ENCODE assay signal across 9 cellular contexts in the genomic region with DNA sequence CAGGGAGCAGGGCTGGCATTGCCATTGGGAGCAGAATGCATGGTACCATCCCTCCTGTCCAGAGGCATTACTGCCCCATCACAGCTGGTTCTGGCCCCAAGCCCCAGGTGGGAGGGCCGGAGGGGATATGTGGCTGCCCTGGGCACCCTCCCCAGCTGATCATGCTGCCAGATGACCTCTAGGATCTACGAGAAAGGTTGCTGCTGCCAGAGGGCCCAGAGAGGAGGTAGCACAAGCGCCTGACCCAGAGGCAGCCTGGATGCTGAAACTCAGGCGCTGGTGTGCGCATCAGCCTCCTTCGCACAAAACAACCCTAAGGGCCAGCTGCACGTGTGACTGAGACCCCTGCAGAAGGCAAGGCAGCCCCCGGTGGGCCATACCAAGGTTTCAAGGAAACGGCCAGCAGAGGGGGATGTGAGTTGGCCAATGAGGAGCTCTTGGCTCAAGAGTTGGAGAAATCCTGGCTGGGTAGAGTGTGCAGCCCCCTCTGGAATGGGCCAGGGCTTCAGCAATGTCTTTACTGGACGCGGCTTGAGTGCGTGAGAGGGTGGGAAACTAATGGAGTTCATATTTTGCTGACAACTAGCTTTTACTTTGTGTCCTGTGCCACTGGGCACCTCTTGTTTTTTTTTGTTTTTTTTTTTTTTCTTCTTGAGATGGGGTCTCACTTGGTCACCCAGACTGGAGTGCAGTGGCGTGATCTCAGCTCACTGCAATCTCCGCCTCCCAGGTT.
DNase-seq lines count a peak whose midpoint lies in the region; TF ChIP-seq lines count a peak whose summit lies in the region.
"Had no signal": no experiment of that assay in that cellular context is flagged by ENCODE, and none has a peak within 500 bp of the region (broad histone marks: within the 10 kb centered on the region; RNA-seq: fewer than 3 reads in every experiment).

No MANE protein-coding gene starts in this region.

- TF ChIP-seq CTCF in OCI-LY1 (IDR thresholded peaks at IDR 0.05; ENCODE audit: low read length) = peak; percentile 29; the same call in 1 of the 2 replicates
- peak in 1 of 3 experiments; percentile 1 for TF ChIP-seq CTCF in esophagus muscularis mucosa (IDR thresholded peaks at IDR 0.05)
- peak in 1 of 4 experiments; percentile 33 for TF ChIP-seq CTCF in sigmoid colon (IDR thresholded peaks at IDR 0.05)

- TF ChIP-seq EP300 in esophagus muscularis mucosa (IDR thresholded peaks at IDR 0.05) (no peak), sigmoid colon (IDR thresholded peaks at IDR 0.05) (no peak)

- H3K9ac ChIP-seq in OCI-LY1 (ENCODE audit: low read length) = no peak overlapping the region

- H3K9me3 ChIP-seq in OCI-LY1 (ENCODE audit: low read length) (no peaks in the 10 kb centered on the region), esophagus muscularis mucosa (no peaks in the 10 kb centered on the region), sigmoid colon (no peaks in the 10 kb centered on the region)

- H3K9me2 ChIP-seq in OCI-LY1 (ENCODE audit: low read depth, low read length) = no peaks in the 10 kb centered on the region

- H2AFZ ChIP-seq in OCI-LY1 (ENCODE audit: low read length) = no peak overlapping the region

- intact Hi-C loops in esophagus muscularis mucosa (cut with DNase I) = loop anchor here (2.0 kb wide), 1 partner anchor 606 kb away; no protein-coding TSS in a partner anchor
- intact Hi-C loops in sigmoid colon (cut with DNase I) = loop anchor here (1.0 to 5.0 kb wide), 4 partner anchors 88 to 606 kb away; partner anchors contain the start of genes PARVA and TEAD1

- H3F3A ChIP-seq in OCI-LY1 (ENCODE audit: insufficient read depth, low read length) = no peaks in the 10 kb centered on the region

- TF ChIP-seq POLR2A in esophagus muscularis mucosa (IDR thresholded peaks at IDR 0.05; ENCODE audit: low read depth) (no peak), sigmoid colon (IDR thresholded peaks at IDR 0.05) (no peak)

- H4K20me1 ChIP-seq in OCI-LY1 (ENCODE audit: insufficient read depth, low read length) = no peaks in the 10 kb centered on the region

- H3K4me3 ChIP-seq in OCI-LY1 (ENCODE audit: low read depth, low read length, poor library complexity, severe bottlenecking) (no peak overlapping the region), esophagus muscularis mucosa (no peak overlapping the region), sigmoid colon (no peak overlapping the region)

- H3K36me3 ChIP-seq in OCI-LY1 (ENCODE audit: insufficient read depth, low read length) = no peaks in the 10 kb centered on the region
- no peaks in the 10 kb centered on the region for H3K36me3 ChIP-seq in esophagus muscularis mucosa
- H3K36me3 ChIP-seq in sigmoid colon = no peaks in the 10 kb centered on the region

- H3K27ac ChIP-seq in OCI-LY1 (ENCODE audit: low read depth, low read length, poor library complexity, severe bottlenecking) (no peak overlapping the region), esophagus muscularis mucosa (replicated peaks in 1 of 4) (peak overlapping the region; percentile 83 to 91 (median 90)), sigmoid colon (peak overlapping the region; percentile 88 to 99 (median 92))

- H3K4me1 ChIP-seq in OCI-LY1 (ENCODE audit: insufficient read depth, low read length, severe bottlenecking) = no peaks in the 10 kb centered on the region
- H3K4me1 ChIP-seq in esophagus muscularis mucosa = peaks cover 15 to 43% (median 40%) of the 10 kb centered on the region in 4 donors
- peaks cover 0 to 45% (median 39%) of the 10 kb centered on the region in 4 donors for H3K4me1 ChIP-seq in sigmoid colon

- no peaks in the 10 kb centered on the region for H3K79me2 ChIP-seq in OCI-LY1 (ENCODE audit: insufficient read depth, low read length)

- H3K27me3 ChIP-seq in OCI-LY1 (ENCODE audit: insufficient read depth, low read length) (no peaks in the 10 kb centered on the region), esophagus muscularis mucosa (no peaks in the 10 kb centered on the region), sigmoid colon (no peaks in the 10 kb centered on the region)

- 89% methylated on average over 14 of the region's 14 CpGs for WGBS in esophagus muscularis mucosa
- 89 to 93% methylated on average over 14 of the region's 14 CpGs for WGBS in sigmoid colon, 2 donors

- no peak overlapping the region for H3K4me2 ChIP-seq in OCI-LY1 (ENCODE audit: low read length)

- DNase-seq in DMS 273 (lab: John Stamatoyannopoulos, UW; ENCODE audit: unreplicated experiment) = peak; percentile 54
- DNase-seq in DMS 273 treated with DMSO at 0.1 percent for 48 hours (lab: John Stamatoyannopoulos, UW) = no peak
- DNase-seq in esophagus muscularis mucosa (ENCODE audit: extremely low spot score) = no peak
- no peak for DNase-seq in sigmoid colon
- no peak for DNase-seq in occipital lobe (lab: John Stamatoyannopoulos, UW)
- no peak for DNase-seq in hippocampal formation (lab: John Stamatoyannopoulos, UW)
- no peak for DNase-seq in RKO (ENCODE audit: low spot score)
- DNase-seq: activated B cell treated with CpG ODN at 0.5 μM for 24 hours had no signal
